ENCODE assay signal across 1 cellular context in the genomic region with DNA sequence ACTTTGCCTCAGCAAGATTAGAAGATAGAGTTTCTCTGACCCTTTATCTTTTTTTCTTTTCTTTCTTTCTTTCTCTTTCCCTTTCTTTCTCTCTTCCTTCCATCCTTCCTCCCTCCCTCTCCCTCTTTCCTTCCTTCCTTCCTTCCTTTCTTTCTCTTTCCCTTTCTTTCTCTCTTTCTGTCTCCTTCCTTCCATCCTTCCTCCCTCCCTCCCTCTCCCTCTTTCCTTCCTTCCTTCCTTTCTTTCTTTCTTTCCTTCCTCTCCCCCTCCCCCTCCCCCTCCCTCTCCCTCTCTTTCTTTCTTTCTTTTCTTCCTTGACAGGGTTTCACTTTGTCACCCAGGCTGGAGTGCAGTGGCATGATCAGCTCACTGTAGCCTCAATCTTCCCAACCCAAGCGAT.
A peak's percentile ranks its signal among the peaks of the same experiment; 100 is the strongest.
TF ChIP-seq lines count a peak whose summit lies in the region.

No MANE protein-coding gene starts in this region.

TF ChIP-seq in K562, 482 proteins besides CTCF, POLR2A, EP300 and RAD21:
- TF ChIP-seq NFXL1 (CRISPR knock-in tag; IDR thresholded peaks at IDR 0.05): no peak
- no peak for TF ChIP-seq SIX5 (IDR thresholded peaks at IDR 0.05; ENCODE audit: borderline replicate concordance in 1 of 2, insufficient read depth in 1 of 2, low read depth in 1 of 2, low read length in 2 of 2)
- TF ChIP-seq KDM1A (IDR thresholded peaks at IDR 0.05): peak in 1 of 2 experiments; percentile 76; a peak in 2 of 4 replicates
- TF ChIP-seq, protein P1, sequence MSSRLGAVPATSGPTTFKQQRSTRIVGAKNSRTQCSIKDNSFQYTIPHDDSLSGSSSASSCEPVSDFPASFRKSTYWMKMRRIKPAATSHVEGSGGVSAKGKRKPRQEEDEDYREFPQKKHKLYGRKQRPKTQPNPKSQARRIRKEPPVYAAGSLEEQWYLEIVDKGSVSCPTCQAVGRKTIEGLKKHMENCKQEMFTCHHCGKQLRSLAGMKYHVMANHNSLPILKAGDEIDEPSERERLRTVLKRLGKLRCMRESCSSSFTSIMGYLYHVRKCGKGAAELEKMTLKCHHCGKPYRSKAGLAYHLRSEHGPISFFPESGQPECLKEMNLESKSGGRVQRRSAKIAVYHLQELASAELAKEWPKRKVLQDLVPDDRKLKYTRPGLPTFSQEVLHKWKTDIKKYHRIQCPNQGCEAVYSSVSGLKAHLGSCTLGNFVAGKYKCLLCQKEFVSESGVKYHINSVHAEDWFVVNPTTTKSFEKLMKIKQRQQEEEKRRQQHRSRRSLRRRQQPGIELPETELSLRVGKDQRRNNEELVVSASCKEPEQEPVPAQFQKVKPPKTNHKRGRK (tag; IDR thresholded peaks at IDR 0.05): peak; percentile 66
- TF ChIP-seq JUN (IDR thresholded peaks at IDR 0.05; ENCODE audit: borderline replicate concordance, low read depth, low read length): no peak
- no peak for TF ChIP-seq JUN (CRISPR knock-in tag; IDR thresholded peaks at IDR 0.05; ENCODE audit: borderline replicate concordance)
TF ChIP-seq in K562: peak in this region for 2.
